In the genomic region with DNA sequence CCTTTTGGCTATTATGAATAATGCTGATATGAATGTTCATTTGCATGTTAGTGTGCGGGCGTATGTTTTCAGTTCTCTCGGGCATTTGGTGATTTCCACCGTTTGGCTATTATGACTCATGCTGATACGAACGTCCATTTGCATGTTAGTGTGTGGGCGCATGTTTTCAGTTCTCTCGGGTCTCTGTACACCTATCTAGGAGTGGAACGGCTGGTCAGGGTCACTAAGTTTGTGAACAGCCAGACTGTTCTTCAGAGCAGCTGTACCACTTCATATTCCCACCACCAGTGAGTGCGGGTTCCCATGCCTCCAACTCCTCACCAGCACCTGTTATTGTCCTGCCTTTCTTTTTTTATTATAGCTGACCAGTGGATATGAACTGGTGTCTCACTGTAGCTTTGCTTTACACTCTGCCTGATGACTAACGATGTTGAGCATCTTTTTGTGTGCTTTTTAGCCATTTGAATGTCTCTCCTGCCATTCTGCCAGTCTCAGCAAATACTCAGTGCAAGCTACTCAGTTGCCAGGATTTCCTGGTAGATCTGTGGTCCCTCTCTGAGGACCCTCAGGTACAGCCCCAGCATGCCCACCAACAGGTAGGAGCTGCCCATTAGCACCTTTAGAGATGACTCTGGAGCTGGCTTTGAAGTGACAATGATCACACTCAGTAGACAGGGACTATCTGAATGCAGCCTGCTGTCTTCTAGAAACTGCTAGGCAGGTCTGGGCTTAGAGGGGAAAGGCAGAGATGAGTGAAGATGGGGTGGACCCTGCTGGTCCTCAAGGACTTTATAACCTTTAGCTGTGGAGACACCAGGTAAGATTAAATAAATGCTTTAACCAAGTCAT, we compare ENCODE assay signal across 8 cellular contexts.
A peak's percentile ranks its signal among the peaks of the same experiment; 100 is the strongest.
DNase-seq lines count a peak whose midpoint lies in the region; ATAC-seq, FAIRE-seq and TF ChIP-seq lines count a peak whose summit lies in the region.

No MANE protein-coding gene starts in this region.

- peaks cover 0 to 1% (median 0%) of the 10 kb centered on the region in 8 donors for H3K9me3 Mint-ChIP-seq in CD4-positive, alpha-beta memory T cell
- H3K9me3 Mint-ChIP-seq in GM23338, result no peaks in the 10 kb centered on the region

- FAIRE-seq in GM19239 (lab: Jason Lieb, UNC), result peak; percentile 99

- H3K4me1 ChIP-seq in CD4-positive, alpha-beta memory T cell (ENCODE audit: insufficient read depth, low read length), result peaks cover 43% of the 10 kb centered on the region
- H3K4me1 ChIP-seq in GM23338 (ENCODE audit: insufficient read depth), result no peaks in the 10 kb centered on the region; the same call in 1 of the 2 replicates

- H3K36me3 Mint-ChIP-seq in CD4-positive, alpha-beta memory T cell, result peaks cover 0 to 6% of the 10 kb centered on the region in 2 donors
- H3K36me3 Mint-ChIP-seq in GM23338 (ENCODE audit: low read depth), result no peaks in the 10 kb centered on the region; the same call in 2 of the 3 replicates

- H3K27me3 ChIP-seq in CD4-positive, alpha-beta memory T cell (ENCODE audit: insufficient read depth, low read length), result no peaks in the 10 kb centered on the region
- no peaks in the 10 kb centered on the region for H3K27me3 ChIP-seq in GM23338 (ENCODE audit: insufficient read depth)

- peak in 1 of 5 donors; percentile 57 for DNase-seq in CD4-positive, alpha-beta memory T cell
- peak; percentile 62 for DNase-seq in GM19239 (ENCODE audit: insufficient read length, low spot score)
- DNase-seq in astrocyte of the spinal cord (ENCODE audit: low read depth, low spot score), result peak; percentile 31
- no peak for DNase-seq in GM23338 (ENCODE audit: low spot score)
- DNase-seq in NCI-H187 treated with DMSO at 0.1 percent for 48 hours (lab: John Stamatoyannopoulos, UW), result no peak
- no peak for DNase-seq in NCI-H2171 treated with DMSO at 0.1 percent for 48 hours (lab: John Stamatoyannopoulos, UW)
- no peak for DNase-seq in NCI-H1105 treated with DMSO at 0.1 percent for 48 hours (lab: John Stamatoyannopoulos, UW)

- ATAC-seq in HG03097 (IDR thresholded peaks at IDR 0.05; ENCODE audit: low FRiP score, unreplicated experiment), result peak; percentile 86
- no peak for ATAC-seq in GM23338

- POLR2A ChIA-PET in CD4-positive, alpha-beta memory T cell (lab: Charles Lee; ENCODE audit: partially characterized antibody), result interaction anchor here (0.8 to 1.3 kb wide), 3 partner anchors 443 to 458 kb away, joined by 3 read pairs; partner anchors contain the start of genes FAM43A and LSG1

- H3K4me1 Mint-ChIP-seq in CD4-positive, alpha-beta memory T cell, result peaks cover 34 to 55% (median 40%) of the 10 kb centered on the region in 4 donors
- H3K4me1 Mint-ChIP-seq in GM23338, result peaks cover 20% of the 10 kb centered on the region

- peak overlapping the region; percentile 43 for H3K27ac ChIP-seq in CD4-positive, alpha-beta memory T cell (ENCODE audit: low read depth, low read length)
- no peak overlapping the region for H3K27ac ChIP-seq in GM23338 (ENCODE audit: low read depth)

- H3K4me3 Mint-ChIP-seq in CD4-positive, alpha-beta memory T cell, result peak overlapping the region; percentile 68 to 88 (median 82)
- no peak overlapping the region for H3K4me3 Mint-ChIP-seq in GM23338

- no peaks in the 10 kb centered on the region for H3K9me3 ChIP-seq in CD4-positive, alpha-beta memory T cell (ENCODE audit: control insufficient read depth in 1 of 2, low read length in 2 of 2)

- no peaks in the 10 kb centered on the region for H3F3A ChIP-seq in GM23338 (replicated peaks; ENCODE audit: low read depth)

- H3K79me2 ChIP-seq in GM23338 (replicated peaks; ENCODE audit: insufficient read depth), result no peaks in the 10 kb centered on the region; the same call in 1 of the 2 replicates

- H2AFZ ChIP-seq in GM23338, result no peak overlapping the region

- H3K4me2 ChIP-seq in GM23338, result no peak overlapping the region

- in situ Hi-C loops in astrocyte of the spinal cord (cut with HindIII; ENCODE audit: low sequenced_read_pairs), result no loop called here

- no peaks in the 10 kb centered on the region for H3K36me3 ChIP-seq in CD4-positive, alpha-beta memory T cell (ENCODE audit: insufficient read depth, low read length)
- no peaks in the 10 kb centered on the region for H3K36me3 ChIP-seq in GM23338 (ENCODE audit: insufficient read depth)

- no peaks in the 10 kb centered on the region for H3K9me2 ChIP-seq in GM23338 (ENCODE audit: insufficient read depth)

- no peak for TF ChIP-seq CTCF in astrocyte of the spinal cord (IDR thresholded peaks at IDR 0.05; ENCODE audit: low read depth, low read length)
- no peak for TF ChIP-seq CTCF in GM23338 (conservative IDR thresholded peaks at IDR 0.05; ENCODE audit: low read depth in 2 of 2)

- H3K27ac Mint-ChIP-seq in CD4-positive, alpha-beta memory T cell, result peak overlapping the region in 6 of 7 donors; percentile 58 to 84 (median 73)
- no peak overlapping the region for H3K27ac Mint-ChIP-seq in GM23338

- intact Hi-C loops in CD4-positive, alpha-beta memory T cell (cut with micrococcal nuclease), result no loop called here

- no peaks in the 10 kb centered on the region for H4K20me1 ChIP-seq in GM23338 (replicated peaks; ENCODE audit: insufficient read depth)

- CTCF ChIA-PET in CD4-positive, alpha-beta memory T cell (lab: Charles Lee; ENCODE audit: partially characterized antibody), result interaction anchor here (0.6 to 1.5 kb wide), 5 partner anchors 9 to 458 kb away, joined by 3 to 8 read pairs (median 3); partner anchors contain the start of gene LSG1

- peaks cover 0 to 2% of the 10 kb centered on the region in 2 donors for H3K27me3 Mint-ChIP-seq in CD4-positive, alpha-beta memory T cell
- peaks cover under 1% of the 10 kb centered on the region for H3K27me3 Mint-ChIP-seq in GM23338 (ENCODE audit: insufficient read depth, low read depth, poor library complexity)

- H3K4me3 ChIP-seq in CD4-positive, alpha-beta memory T cell (ENCODE audit: low read length in 2 of 2), result peak overlapping the region in 1 of 2 donors; percentile 29
- H3K4me3 ChIP-seq in astrocyte of the spinal cord (ENCODE audit: low read depth, low read length) (no peak overlapping the region), GM23338 (no peak overlapping the region)

TF ChIP-seq in GM23338, 12 proteins besides CTCF, POLR2A, EP300 and RAD21:
- no peak for TF ChIP-seq POLR2AphosphoS5 (IDR thresholded peaks at IDR 0.05; ENCODE audit: low read depth)
- no peak for TF ChIP-seq REST (IDR thresholded peaks at IDR 0.05; ENCODE audit: unreplicated experiment)
- no peak for TF ChIP-seq ZNF114 (CRISPR knock-in tag; IDR thresholded peaks at IDR 0.05)

Comparison
In these comparisons a context has a peak if more than half of its experiments do, and no peak if none do; other contexts are left out.
1. DNase-seq: peak in GM19239 (single experiment) and astrocyte of the spinal cord (single experiment); none in GM23338 (single experiment), NCI-H187 treated with DMSO at 0.1 percent for 48 hours (single experiment), NCI-H2171 treated with DMSO at 0.1 percent for 48 hours (single experiment) and NCI-H1105 treated with DMSO at 0.1 percent for 48 hours (single experiment).